ENCODE assay signal across 8 cellular contexts in genomic region chr19:20077791-20078463, GRCh38. TPM values are rescaled to one million over a fixed set of nuclear protein-coding genes. Genes with fewer than 3 reads are reported as not detected.
DNase-seq lines count a peak whose midpoint lies in the region; ATAC-seq and TF ChIP-seq lines count a peak whose summit lies in the region.

ZNF90 (plus strand) TSS chr19:20078000; CDS start chr19:20078133, 133 bp downstream.

- peak in 1 of 2 donors; percentile 17 for TF ChIP-seq POLR2A in heart left ventricle (IDR thresholded peaks at IDR 0.05)
- peak in 1 of 2 donors; percentile 63 for TF ChIP-seq POLR2A in thyroid gland (IDR thresholded peaks at IDR 0.05)

- no peaks in the 10 kb centered on the region for H3K79me2 ChIP-seq in parathyroid adenoma

- peak within 1 kb of the TSS; percentile 52 for H3K27ac ChIP-seq in SJCRH30
- H3K27ac ChIP-seq in heart left ventricle, result peak within 1 kb of the TSS in 5 of 12 donors; percentile 3 to 46 (median 38)
- peak within 1 kb of the TSS; percentile 91 for H3K27ac ChIP-seq in parathyroid adenoma
- peak within 1 kb of the TSS; percentile 43 to 73 (median 61) for H3K27ac ChIP-seq in thyroid gland

- H3K36me3 ChIP-seq in SJCRH30 (no peaks in the 10 kb centered on the region), heart left ventricle (no peaks in the 10 kb centered on the region), parathyroid adenoma (ENCODE audit: control insufficient read depth, insufficient read depth, low read length) (no peaks in the 10 kb centered on the region), thyroid gland (no peaks in the 10 kb centered on the region)

- H3K4me2 ChIP-seq in parathyroid adenoma (ENCODE audit: low read length), result peak within 1 kb of the TSS; percentile 84

- WGBS in heart left ventricle, 4 donors, result 0 to 1% (median 0%) methylated on average over 22 to 28 of the region's 28 CpGs
- WGBS in thyroid gland, 2 donors, result 8 to 9% methylated on average over 15 to 23 of the region's 28 CpGs

- H3K27me3 ChIP-seq in SJCRH30, result no peaks in the 10 kb centered on the region
- H3K27me3 ChIP-seq in heart left ventricle, result no peaks in the 10 kb centered on the region
- H3K27me3 ChIP-seq in parathyroid adenoma (ENCODE audit: control insufficient read depth, insufficient read depth, low read length), result no peaks in the 10 kb centered on the region
- H3K27me3 ChIP-seq in thyroid gland, result no peaks in the 10 kb centered on the region

- TF ChIP-seq CTCF in heart left ventricle (IDR thresholded peaks at IDR 0.05), result peak in 2 of 12 donors; percentile 7
- TF ChIP-seq CTCF in parathyroid adenoma (IDR thresholded peaks at IDR 0.05), result no peak
- no peak for TF ChIP-seq CTCF in thyroid gland (IDR thresholded peaks at IDR 0.05)

- peak; percentile 49 to 56 for DNase-seq in NCI-H2081 (lab: John Stamatoyannopoulos, UW)
- no peak for DNase-seq in NCI-H2081 treated with DMSO at 0.1 percent for 48 hours (lab: John Stamatoyannopoulos, UW)
- peak; percentile 89 to 94 for DNase-seq in SJCRH30
- peak; percentile 79 for DNase-seq in activated naive CD8-positive, alpha-beta T cell treated with anti-CD3 and anti-CD28 coated beads, Interleukin-2, amount 50 U/mL, for 16 hours (ENCODE audit: low read depth, low spot score)
- peak; percentile 90 to 97 (median 95) for DNase-seq in heart left ventricle
- peak; percentile 97 to 99 for DNase-seq in thyroid gland

- intact Hi-C loops in heart left ventricle (cut with DNase I) (loop anchor here in 3 of 10 donors (2.0 kb wide), 2 partner anchors 39 to 89 kb away; partner anchors contain the start of genes ZNF486 (in 2 of the 3) and ZNF682 (in 1 of the 3)), thyroid gland (cut with DNase I) (no loop called here)

- H2AFZ ChIP-seq in parathyroid adenoma, result peak within 1 kb of the TSS; percentile 89

- H3K9ac ChIP-seq in parathyroid adenoma, result no peak within 1 kb of the TSS

- H3K4me3 ChIP-seq in SJCRH30 (peak within 1 kb of the TSS; percentile 62), heart left ventricle (peak within 1 kb of the TSS; percentile 13 to 80 (median 60)), parathyroid adenoma (ENCODE audit: low read depth, low read length) (peak within 1 kb of the TSS; percentile 78), thyroid gland (replicated peaks in 1 of 3) (peak within 1 kb of the TSS; percentile 22 to 67 (median 45))

- peaks cover 4% of the 10 kb centered on the region; the same call in 1 of the 2 replicates for H3K9me3 ChIP-seq in SJCRH30 (replicated peaks)
- no peaks in the 10 kb centered on the region for H3K9me3 ChIP-seq in heart left ventricle
- no peaks in the 10 kb centered on the region for H3K9me3 ChIP-seq in parathyroid adenoma (ENCODE audit: control insufficient read depth, low read length)
- no peaks in the 10 kb centered on the region for H3K9me3 ChIP-seq in thyroid gland

- ATAC-seq in HG03103 (IDR thresholded peaks at IDR 0.05; ENCODE audit: low read depth, unreplicated experiment) (peak; percentile 74), heart left ventricle (peak; percentile 95 to 99 (median 98))

- H3K4me1 ChIP-seq in SJCRH30 (no peaks in the 10 kb centered on the region), heart left ventricle (peaks cover 0 to 20% (median 7%) of the 10 kb centered on the region in 12 donors), parathyroid adenoma (peaks cover 24% of the 10 kb centered on the region), thyroid gland (peaks cover 7 to 25% of the 10 kb centered on the region in 2 donors)

RNA-seq across cellular contexts. Expression of gene ZNF90, which starts in this region (rescaled TPM):
- 7.9 and 11.4 TPM in 2 replicates for total RNA-seq in SJCRH30 (2014; rRNA removed; shearing (Covaris generic))
- 1 to 10 TPM in 3 of 9 donors, under 1 TPM in 6; 0.25 to 2.6 (median 0.54) TPM for total RNA-seq in heart left ventricle
- under 1 TPM; 0.57 to 0.99 TPM for polyA plus RNA-seq in heart left ventricle
- total RNA-seq in thyroid gland, result 10 to 100 TPM; 15.3 to 29.0 (median 17.4) TPM
